7 cellular contexts compared by ENCODE assay signal in genomic region chr13:22238269-22238668, GRCh38.
"Had no signal": no experiment of that assay in that cellular context is flagged by ENCODE, and none has a peak within 500 bp of the region (broad histone marks: within the 10 kb centered on the region; RNA-seq: fewer than 3 reads in every experiment).

No MANE protein-coding gene starts in this region.

- H2AFZ ChIP-seq: GM23248 had no signal

- H3K9ac ChIP-seq: GM23248 had no signal

- H3K9me3 Mint-ChIP-seq: H9, IgD-negative memory B cell had no signal

- FAIRE-seq: H54, HTR-8/SVneo had no signal

- H3K27ac Mint-ChIP-seq: H9, IgD-negative memory B cell had no signal

- H3K27ac ChIP-seq: GM23248 had no signal

- H3K4me1 Mint-ChIP-seq: IgD-negative memory B cell had no signal

- H3K27me3 Mint-ChIP-seq: IgD-negative memory B cell had no signal

- H3K4me3 ChIP-seq: GM23248 had no signal

- H3K4me3 Mint-ChIP-seq: H9, IgD-negative memory B cell had no signal

- DNase-seq: GM23248, GOT3, H9, HCEC 1CT had no signal
